8 cellular contexts compared by ENCODE assay signal in the genomic region with DNA sequence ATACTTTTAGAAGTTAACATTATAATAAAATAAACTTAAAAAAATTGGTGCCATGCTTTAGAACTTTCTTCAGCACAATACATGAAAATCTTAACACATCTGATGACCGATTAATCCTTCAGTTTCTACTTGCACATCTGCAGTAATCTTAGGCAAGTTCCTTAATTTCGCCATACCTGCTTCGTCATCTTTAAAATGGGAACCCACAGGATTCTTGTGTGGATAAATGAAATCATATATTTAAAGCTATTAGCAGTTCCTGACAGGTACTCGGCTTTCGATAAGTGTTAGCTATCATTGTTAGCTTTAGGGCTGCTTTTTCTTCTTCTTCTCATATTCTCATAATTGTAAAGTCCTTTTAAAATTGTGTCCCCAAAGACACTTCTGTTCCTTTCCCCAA. TPM values are rescaled to one million over a fixed set of nuclear protein-coding genes. Genes with fewer than 3 reads are reported as not detected.
DNase-seq lines count a peak whose midpoint lies in the region; ATAC-seq and TF ChIP-seq lines count a peak whose summit lies in the region.

No MANE protein-coding gene starts in this region.

- H3K9me3 Mint-ChIP-seq in activated naive CD4-positive, alpha-beta T cell treated with anti-CD3 and anti-CD28 coated beads, Interleukin-2, amount 50 U/mL, for 24 hours, result no peaks in the 10 kb centered on the region
- H3K9me3 Mint-ChIP-seq in activated naive CD8-positive, alpha-beta T cell treated with anti-CD3 and anti-CD28 coated beads, Interleukin-2, amount 10 ng/mL, durations not matched to agents 7 days and 5 days, result no peaks in the 10 kb centered on the region

- H3K4me1 Mint-ChIP-seq in activated naive CD4-positive, alpha-beta T cell treated with anti-CD3 and anti-CD28 coated beads, Interleukin-2, amount 50 U/mL, for 24 hours, result peaks cover 21% of the 10 kb centered on the region
- H3K4me1 Mint-ChIP-seq in activated naive CD8-positive, alpha-beta T cell treated with anti-CD3 and anti-CD28 coated beads, Interleukin-2, amount 10 ng/mL, durations not matched to agents 7 days and 5 days, result peaks cover 15% of the 10 kb centered on the region

- H3K27me3 ChIP-seq in right lobe of liver (no peaks in the 10 kb centered on the region), upper lobe of left lung (no peaks in the 10 kb centered on the region)

- H3K36me3 Mint-ChIP-seq in activated naive CD4-positive, alpha-beta T cell treated with anti-CD3 and anti-CD28 coated beads, Interleukin-2, amount 50 U/mL, for 24 hours, result no peaks in the 10 kb centered on the region
- no peaks in the 10 kb centered on the region for H3K36me3 Mint-ChIP-seq in activated naive CD8-positive, alpha-beta T cell treated with anti-CD3 and anti-CD28 coated beads, Interleukin-2, amount 10 ng/mL, durations not matched to agents 7 days and 5 days

- peak overlapping the region; percentile 66 to 81 (median 76) for H3K4me3 ChIP-seq in right lobe of liver
- peak overlapping the region; percentile 61 to 91 (median 84) for H3K4me3 ChIP-seq in upper lobe of left lung

- H3K4me1 ChIP-seq in right lobe of liver, result peaks cover 0 to 6% (median 0%) of the 10 kb centered on the region in 4 donors
- H3K4me1 ChIP-seq in upper lobe of left lung, result peaks cover 12 to 20% (median 18%) of the 10 kb centered on the region in 4 donors

- ATAC-seq in activated naive CD8-positive, alpha-beta T cell treated with anti-CD3 and anti-CD28 coated beads, Interleukin-2, amount 10 ng/mL, durations not matched to agents 7 days and 5 days (ENCODE audit: low read depth), result no peak
- no peak for ATAC-seq in right lobe of liver
- no peak for ATAC-seq in upper lobe of left lung (ENCODE audit: low FRiP score in 2 of 2)

- H3K27ac Mint-ChIP-seq in activated naive CD4-positive, alpha-beta T cell treated with anti-CD3 and anti-CD28 coated beads, Interleukin-2, amount 50 U/mL, for 24 hours, result peak overlapping the region; percentile 97
- peak overlapping the region; percentile 96 for H3K27ac Mint-ChIP-seq in activated naive CD8-positive, alpha-beta T cell treated with anti-CD3 and anti-CD28 coated beads, Interleukin-2, amount 10 ng/mL, durations not matched to agents 7 days and 5 days

- H3K36me3 ChIP-seq in right lobe of liver (no peaks in the 10 kb centered on the region), upper lobe of left lung (no peaks in the 10 kb centered on the region)

- peak overlapping the region; percentile 98 for H3K4me3 Mint-ChIP-seq in activated naive CD4-positive, alpha-beta T cell treated with anti-CD3 and anti-CD28 coated beads, Interleukin-2, amount 50 U/mL, for 24 hours
- H3K4me3 Mint-ChIP-seq in activated naive CD8-positive, alpha-beta T cell treated with anti-CD3 and anti-CD28 coated beads, Interleukin-2, amount 10 ng/mL, durations not matched to agents 7 days and 5 days, result peak overlapping the region; percentile 95

- H3K27ac ChIP-seq in right lobe of liver (no peak overlapping the region), upper lobe of left lung (peak overlapping the region; percentile 64 to 85 (median 82))

- DNase-seq in activated naive CD4-positive, alpha-beta T cell (lab: John Stamatoyannopoulos, UW), result no peak
- DNase-seq in activated naive CD8-positive, alpha-beta T cell treated with anti-CD3 and anti-CD28 coated beads, Interleukin-2, amount 10 ng/mL, durations not matched to agents 7 days and 5 days, result no peak
- DNase-seq in right lobe of liver (no peak), upper lobe of left lung (no peak), NCI-H1048 (lab: John Stamatoyannopoulos, UW) (no peak)
- no peak for DNase-seq in stimulated activated naive CD4-positive, alpha-beta T cell (lab: John Stamatoyannopoulos, UW)
- DNase-seq in stimulated activated CD4-positive, alpha-beta T cell treated with anti-CD3 and anti-CD28 coated beads, Interleukin-4, amount 100 ng/mL, for 4 hours, result no peak

- H3K9me3 ChIP-seq in right lobe of liver (no peaks in the 10 kb centered on the region), upper lobe of left lung (no peaks in the 10 kb centered on the region)

- no peaks in the 10 kb centered on the region for H3K27me3 Mint-ChIP-seq in activated naive CD4-positive, alpha-beta T cell treated with anti-CD3 and anti-CD28 coated beads, Interleukin-2, amount 50 U/mL, for 24 hours
- H3K27me3 Mint-ChIP-seq in activated naive CD8-positive, alpha-beta T cell treated with anti-CD3 and anti-CD28 coated beads, Interleukin-2, amount 10 ng/mL, durations not matched to agents 7 days and 5 days, result peaks cover 2% of the 10 kb centered on the region

- TF ChIP-seq POLR2A in right lobe of liver (IDR thresholded peaks at IDR 0.05) (no peak), upper lobe of left lung (IDR thresholded peaks at IDR 0.05) (no peak)

- no peak for TF ChIP-seq EP300 in upper lobe of left lung (IDR thresholded peaks at IDR 0.05)

- intact Hi-C loops in right lobe of liver (cut with DNase I), result no loop called here

- POLR2A ChIA-PET in activated naive CD8-positive, alpha-beta T cell treated with anti-CD3 and anti-CD28 coated beads, Interleukin-2, amount 10 ng/mL, durations not matched to agents 7 days and 5 days (lab: Charles Lee), result interaction anchor here (1.4 to 1.6 kb wide), 3 partner anchors 10 to 784 kb away, joined by 4 to 8 read pairs (median 6); a partner anchor contains a TSS

- TF ChIP-seq CTCF in right lobe of liver (IDR thresholded peaks at IDR 0.05), result no peak
- TF ChIP-seq CTCF in upper lobe of left lung (IDR thresholded peaks at IDR 0.05), result no peak

- WGBS in right lobe of liver (ENCODE audit: insufficient coverage, low coverage, low lambda C conversion rate, missing lambda C conversion rate), result 31% methylated on average over 5 of the region's 5 CpGs
- 34 to 51% methylated on average over 5 of the region's 5 CpGs for WGBS in upper lobe of left lung, 2 donors

RNA-seq across cellular contexts. Expression of a gene that starts 0.9 kb away (rescaled TPM):
- 10 to 100 TPM; 22.6 to 24.4 TPM for total RNA-seq in activated naive CD8-positive, alpha-beta T cell treated with anti-CD3 and anti-CD28 coated beads, Interleukin-2, amount 10 ng/mL, durations not matched to agents 7 days and 5 days
- total RNA-seq in right lobe of liver, result 10 to 100 TPM in 5 of 6 experiments, 1 to 10 TPM in 1; 9.0 to 19.1 (median 11.5) TPM
- 10 to 100 TPM in 5 of 6 donors, 1 to 10 TPM in 1; 8.3 to 30.4 (median 21.9) TPM for total RNA-seq in upper lobe of left lung

RNA-seq across cellular contexts. Expression of a gene that starts 5.0 kb away (rescaled TPM):
- total RNA-seq in activated naive CD8-positive, alpha-beta T cell treated with anti-CD3 and anti-CD28 coated beads, Interleukin-2, amount 10 ng/mL, durations not matched to agents 7 days and 5 days, result not detected
- not detected for total RNA-seq in right lobe of liver
- total RNA-seq in upper lobe of left lung, result 1 to 10 TPM in 1 of 6 donors, under 1 TPM in 3, not detected in 2; 0.30 to 7.3 (median 0.30) TPM

Comparison
In these comparisons a context has a peak if more than half of its experiments do, and no peak if none do; other contexts are left out.
1. H3K27ac ChIP-seq: peak in upper lobe of left lung (4 of 4); none in right lobe of liver (0 of 3).